1 cellular context compared by ENCODE assay signal in the genomic region with DNA sequence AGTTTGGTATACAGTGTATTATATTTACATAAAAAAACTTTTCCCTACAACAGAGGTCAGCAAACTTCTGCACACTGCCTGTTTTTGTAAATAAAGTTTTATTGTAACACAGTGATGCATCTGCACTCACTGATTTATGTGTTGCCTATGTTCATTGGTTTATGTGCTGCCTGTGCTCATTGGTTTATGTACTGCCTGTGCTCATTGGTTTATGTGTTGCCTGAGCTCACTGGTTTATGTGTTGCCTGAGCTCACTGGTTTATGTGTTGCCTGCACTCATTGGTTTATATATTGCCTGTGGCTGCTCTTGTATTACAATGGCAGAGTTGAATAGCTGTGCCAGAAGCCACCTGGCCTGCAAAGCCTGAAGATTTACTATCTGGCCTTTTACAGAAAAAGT.
TF ChIP-seq lines count a peak whose summit lies in the region.

No MANE protein-coding gene starts in this region.

TF ChIP-seq in HepG2, 621 proteins besides CTCF, POLR2A, EP300 and RAD21 (continued from another document):
- TF ChIP-seq, protein P1, sequence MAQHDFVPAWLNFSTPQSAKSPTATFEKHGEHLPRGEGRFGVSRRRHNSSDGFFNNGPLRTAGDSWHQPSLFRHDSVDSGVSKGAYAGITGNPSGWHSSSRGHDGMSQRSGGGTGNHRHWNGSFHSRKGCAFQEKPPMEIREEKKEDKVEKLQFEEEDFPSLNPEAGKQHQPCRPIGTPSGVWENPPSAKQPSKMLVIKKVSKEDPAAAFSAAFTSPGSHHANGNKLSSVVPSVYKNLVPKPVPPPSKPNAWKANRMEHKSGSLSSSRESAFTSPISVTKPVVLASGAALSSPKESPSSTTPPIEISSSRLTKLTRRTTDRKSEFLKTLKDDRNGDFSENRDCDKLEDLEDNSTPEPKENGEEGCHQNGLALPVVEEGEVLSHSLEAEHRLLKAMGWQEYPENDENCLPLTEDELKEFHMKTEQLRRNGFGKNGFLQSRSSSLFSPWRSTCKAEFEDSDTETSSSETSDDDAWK (CRISPR knock-in tag; IDR thresholded peaks at IDR 0.05), result no peak
- TF ChIP-seq, protein P2, sequence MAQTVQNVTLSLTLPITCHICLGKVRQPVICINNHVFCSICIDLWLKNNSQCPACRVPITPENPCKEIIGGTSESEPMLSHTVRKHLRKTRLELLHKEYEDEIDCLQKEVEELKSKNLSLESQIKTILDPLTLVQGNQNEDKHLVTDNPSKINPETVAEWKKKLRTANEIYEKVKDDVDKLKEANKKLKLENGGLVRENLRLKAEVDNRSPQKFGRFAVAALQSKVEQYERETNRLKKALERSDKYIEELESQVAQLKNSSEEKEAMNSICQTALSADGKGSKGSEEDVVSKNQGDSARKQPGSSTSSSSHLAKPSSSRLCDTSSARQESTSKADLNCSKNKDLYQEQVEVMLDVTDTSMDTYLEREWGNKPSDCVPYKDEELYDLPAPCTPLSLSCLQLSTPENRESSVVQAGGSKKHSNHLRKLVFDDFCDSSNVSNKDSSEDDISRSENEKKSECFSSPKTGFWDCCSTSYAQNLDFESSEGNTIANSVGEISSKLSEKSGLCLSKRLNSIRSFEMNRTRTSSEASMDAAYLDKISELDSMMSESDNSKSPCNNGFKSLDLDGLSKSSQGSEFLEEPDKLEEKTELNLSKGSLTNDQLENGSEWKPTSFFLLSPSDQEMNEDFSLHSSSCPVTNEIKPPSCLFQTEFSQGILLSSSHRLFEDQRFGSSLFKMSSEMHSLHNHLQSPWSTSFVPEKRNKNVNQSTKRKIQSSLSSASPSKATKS (CRISPR knock-in tag; IDR thresholded peaks at IDR 0.05), result no peak
- TF ChIP-seq, protein P3, sequence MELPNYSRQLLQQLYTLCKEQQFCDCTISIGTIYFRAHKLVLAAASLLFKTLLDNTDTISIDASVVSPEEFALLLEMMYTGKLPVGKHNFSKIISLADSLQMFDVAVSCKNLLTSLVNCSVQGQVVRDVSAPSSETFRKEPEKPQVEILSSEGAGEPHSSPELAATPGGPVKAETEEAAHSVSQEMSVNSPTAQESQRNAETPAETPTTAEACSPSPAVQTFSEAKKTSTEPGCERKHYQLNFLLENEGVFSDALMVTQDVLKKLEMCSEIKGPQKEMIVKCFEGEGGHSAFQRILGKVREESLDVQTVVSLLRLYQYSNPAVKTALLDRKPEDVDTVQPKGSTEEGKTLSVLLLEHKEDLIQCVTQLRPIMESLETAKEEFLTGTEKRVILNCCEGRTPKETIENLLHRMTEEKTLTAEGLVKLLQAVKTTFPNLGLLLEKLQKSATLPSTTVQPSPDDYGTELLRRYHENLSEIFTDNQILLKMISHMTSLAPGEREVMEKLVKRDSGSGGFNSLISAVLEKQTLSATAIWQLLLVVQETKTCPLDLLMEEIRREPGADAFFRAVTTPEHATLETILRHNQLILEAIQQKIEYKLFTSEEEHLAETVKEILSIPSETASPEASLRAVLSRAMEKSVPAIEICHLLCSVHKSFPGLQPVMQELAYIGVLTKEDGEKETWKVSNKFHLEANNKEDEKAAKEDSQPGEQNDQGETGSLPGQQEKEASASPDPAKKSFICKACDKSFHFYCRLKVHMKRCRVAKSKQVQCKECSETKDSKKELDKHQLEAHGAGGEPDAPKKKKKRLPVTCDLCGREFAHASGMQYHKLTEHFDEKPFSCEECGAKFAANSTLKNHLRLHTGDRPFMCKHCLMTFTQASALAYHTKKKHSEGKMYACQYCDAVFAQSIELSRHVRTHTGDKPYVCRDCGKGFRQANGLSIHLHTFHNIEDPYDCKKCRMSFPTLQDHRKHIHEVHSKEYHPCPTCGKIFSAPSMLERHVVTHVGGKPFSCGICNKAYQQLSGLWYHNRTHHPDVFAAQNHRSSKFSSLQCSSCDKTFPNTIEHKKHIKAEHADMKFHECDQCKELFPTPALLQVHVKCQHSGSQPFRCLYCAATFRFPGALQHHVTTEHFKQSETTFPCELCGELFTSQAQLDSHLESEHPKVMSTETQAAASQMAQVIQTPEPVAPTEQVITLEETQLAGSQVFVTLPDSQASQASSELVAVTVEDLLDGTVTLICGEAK (IDR thresholded peaks at IDR 0.05), result peak; percentile 75
- TF ChIP-seq, protein P3 (CRISPR knock-in tag; IDR thresholded peaks at IDR 0.05), result peak; percentile 92
- TF ChIP-seq, protein P4, sequence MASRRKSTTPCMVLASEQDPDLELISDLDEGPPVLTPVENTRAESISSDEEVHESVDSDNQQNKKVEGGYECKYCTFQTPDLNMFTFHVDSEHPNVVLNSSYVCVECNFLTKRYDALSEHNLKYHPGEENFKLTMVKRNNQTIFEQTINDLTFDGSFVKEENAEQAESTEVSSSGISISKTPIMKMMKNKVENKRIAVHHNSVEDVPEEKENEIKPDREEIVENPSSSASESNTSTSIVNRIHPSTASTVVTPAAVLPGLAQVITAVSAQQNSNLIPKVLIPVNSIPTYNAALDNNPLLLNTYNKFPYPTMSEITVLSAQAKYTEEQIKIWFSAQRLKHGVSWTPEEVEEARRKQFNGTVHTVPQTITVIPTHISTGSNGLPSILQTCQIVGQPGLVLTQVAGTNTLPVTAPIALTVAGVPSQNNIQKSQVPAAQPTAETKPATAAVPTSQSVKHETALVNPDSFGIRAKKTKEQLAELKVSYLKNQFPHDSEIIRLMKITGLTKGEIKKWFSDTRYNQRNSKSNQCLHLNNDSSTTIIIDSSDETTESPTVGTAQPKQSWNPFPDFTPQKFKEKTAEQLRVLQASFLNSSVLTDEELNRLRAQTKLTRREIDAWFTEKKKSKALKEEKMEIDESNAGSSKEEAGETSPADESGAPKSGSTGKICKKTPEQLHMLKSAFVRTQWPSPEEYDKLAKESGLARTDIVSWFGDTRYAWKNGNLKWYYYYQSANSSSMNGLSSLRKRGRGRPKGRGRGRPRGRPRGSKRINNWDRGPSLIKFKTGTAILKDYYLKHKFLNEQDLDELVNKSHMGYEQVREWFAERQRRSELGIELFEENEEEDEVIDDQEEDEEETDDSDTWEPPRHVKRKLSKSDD (CRISPR knock-in tag; IDR thresholded peaks at IDR 0.05; ENCODE audit: low read depth), result no peak
- TF ChIP-seq MEIS2 (CRISPR knock-in tag; IDR thresholded peaks at IDR 0.05), result no peak
